Comparison of ENCODE assay signal across 8 cellular contexts in genomic region chr7:127390817-127391590, GRCh38. TPM values are rescaled to one million over a fixed set of nuclear protein-coding genes. Genes with fewer than 3 reads are reported as not detected.
A peak's percentile ranks its signal among the peaks of the same experiment; 100 is the strongest.
DNase-seq lines count a peak whose midpoint lies in the region; ATAC-seq, FAIRE-seq and TF ChIP-seq lines count a peak whose summit lies in the region.

No MANE protein-coding gene starts in this region.

- TSS peak; percentile 49 for BruUV-seq in K562 (replicated peaks; lab: Mats Ljungman, UMichigan)

- POLR2A ChIA-PET in K562 (lab: Yijun Ruan, JAX), result interaction anchor here (1.1 to 2.3 kb wide), 4 partner anchors 8 to 42 kb away, joined by 3 to 22 read pairs (median 6); no protein-coding TSS in a partner anchor

- WGBS in K562 (ENCODE audit: insufficient coverage, low coverage, missing lambda C conversion rate), result 9% methylated on average over 9 of the region's 9 CpGs
- WGBS in mesenchymal stem cell, result 49% methylated on average over 8 of the region's 9 CpGs

- H4K91ac ChIP-seq in mesenchymal stem cell (ENCODE audit: low read length), result no peak overlapping the region

- H3K27ac ChIP-seq in left ventricle myocardium inferior (replicated peaks) (peak overlapping the region; percentile 98), K562 (ENCODE audit: extremely low read depth, low read depth, low read length) (peak overlapping the region; percentile 97), mesenchymal stem cell (ENCODE audit: low read length, poor library complexity, severe bottlenecking) (no peak overlapping the region), vagina (peak overlapping the region; percentile 95)

- H2BK5ac ChIP-seq in mesenchymal stem cell (ENCODE audit: low read depth, low read length, poor library complexity, severe bottlenecking), result no peak overlapping the region

- CTCF ChIA-PET in K562 (lab: Yijun Ruan, JAX; ENCODE audit: low intra/inter-chr PET ratio), result interaction anchor here (1.0 kb wide), 1 partner anchor 44 kb away, joined by 3 read pairs; no protein-coding TSS in a partner anchor

- TF ChIP-seq RAD21 in K562 (CRISPR knock-in tag; conservative IDR thresholded peaks at IDR 0.05 in 1 of 2, IDR thresholded peaks at IDR 0.05 in 1 of 2), result no peak

- H3K27me3 ChIP-seq in left ventricle myocardium inferior (ENCODE audit: low read depth) (no peaks in the 10 kb centered on the region), K562 (ENCODE audit: control insufficient read depth in 2 of 2, insufficient read depth in 2 of 2, low read length in 2 of 2) (no peaks in the 10 kb centered on the region), mesenchymal stem cell (ENCODE audit: control insufficient read depth in 1 of 2, insufficient read depth in 1 of 2, low read length in 2 of 2) (no peaks in the 10 kb centered on the region), vagina (no peaks in the 10 kb centered on the region)

- H3K9ac ChIP-seq in K562 (ENCODE audit: insufficient read depth in 1 of 2, low read depth in 2 of 2, low read length in 2 of 2), result peak overlapping the region; percentile 97 to 99
- peak overlapping the region; percentile 98 for H3K9ac ChIP-seq in mesenchymal stem cell (ENCODE audit: low read length)

- intact Hi-C loops in left ventricle myocardium inferior (cut with micrococcal nuclease), result no loop called here
- intact Hi-C loops in left ventricle myocardium superior (cut with micrococcal nuclease), result no loop called here
- intact Hi-C loops in K562 (cut with micrococcal nuclease), result loop anchor here (2.0 kb wide), 1 partner anchor 42 kb away; no protein-coding TSS in a partner anchor
- intact Hi-C loops in vagina (cut with DNase I), result no loop called here

- H2BK15ac ChIP-seq in mesenchymal stem cell (ENCODE audit: low read depth, poor library complexity, severe bottlenecking), result no peak overlapping the region

- no peaks in the 10 kb centered on the region for H3K9me1 ChIP-seq in K562 (ENCODE audit: control insufficient read depth, insufficient read depth, low read length)

- no peak for TF ChIP-seq EP300 in K562 (IDR thresholded peaks at IDR 0.05; ENCODE audit: low read length)

- H3K14ac ChIP-seq in mesenchymal stem cell (ENCODE audit: low read length in 2 of 2), result peak overlapping the region in 1 of 2 experiments; percentile 32

- no peak overlapping the region for H2AK5ac ChIP-seq in mesenchymal stem cell (ENCODE audit: low read length, severe bottlenecking)

- H3K4me3 ChIP-seq in left ventricle myocardium inferior, result peak overlapping the region; percentile 100
- peak overlapping the region; percentile 92 for H3K4me3 ChIP-seq in K562
- H3K4me3 ChIP-seq in mesenchymal stem cell (ENCODE audit: insufficient read depth in 1 of 2, low read depth in 1 of 2, low read length in 2 of 2), result peak overlapping the region; percentile 87 to 92
- peak overlapping the region; percentile 81 to 100 for H3K4me3 ChIP-seq in vagina

- no peak overlapping the region for H2BK12ac ChIP-seq in mesenchymal stem cell (ENCODE audit: low read length in 2 of 2)

- peaks cover 72% of the 10 kb centered on the region for H3K4me1 ChIP-seq in left ventricle myocardium inferior
- peaks cover 28 to 31% of the 10 kb centered on the region in 2 experiments for H3K4me1 ChIP-seq in K562 (replicated peaks in 1 of 2; ENCODE audit: control insufficient read depth in 2 of 2, insufficient read depth in 2 of 2, low read length in 2 of 2)
- peaks cover 5% of the 10 kb centered on the region for H3K4me1 ChIP-seq in mesenchymal stem cell (ENCODE audit: control insufficient read depth, insufficient read depth, low read depth, low read length)
- peaks cover 63% of the 10 kb centered on the region for H3K4me1 ChIP-seq in vagina

- H3K9me3 ChIP-seq in left ventricle myocardium inferior (replicated peaks) (no peaks in the 10 kb centered on the region), K562 (replicated peaks; ENCODE audit: control insufficient read depth, insufficient read depth, low read depth, low read length) (no peaks in the 10 kb centered on the region), mesenchymal stem cell (ENCODE audit: control insufficient read depth, low read length) (no peaks in the 10 kb centered on the region), vagina (no peaks in the 10 kb centered on the region)

- DNase-seq in left ventricle myocardium inferior (no peak), left ventricle myocardium superior (no peak), K562 (ENCODE audit: extremely low read depth in 1 of 4, low spot score in 3 of 4) (no peak), mesenchymal stem cell (no peak), vagina (ENCODE audit: extremely low spot score in 2 of 2) (no peak), NCI-H2107 treated with DMSO at 0.1 percent for 48 hours (lab: John Stamatoyannopoulos, UW; ENCODE audit: unreplicated experiment) (no peak)
- no peak for DNase-seq in activated effector memory CD4-positive, alpha-beta T cell treated with anti-CD3 and anti-CD28 coated beads, Interleukin-2, amount 50 U/mL, for 16 hours

- peak overlapping the region; percentile 54; the same call in 1 of the 2 replicates for H2AFZ ChIP-seq in K562 (ENCODE audit: low read depth, low read length)
- H2AFZ ChIP-seq in mesenchymal stem cell (ENCODE audit: low read depth, low read length), result no peak overlapping the region

- peak overlapping the region in 1 of 2 experiments; percentile 49 for H3K4ac ChIP-seq in mesenchymal stem cell (ENCODE audit: low read depth in 1 of 2, low read length in 2 of 2)

- peaks cover 22% of the 10 kb centered on the region for H3K36me3 ChIP-seq in left ventricle myocardium inferior
- peaks cover 49% of the 10 kb centered on the region for H3K36me3 ChIP-seq in K562 (ENCODE audit: control insufficient read depth, insufficient read depth, low read length)
- peaks cover 2 to 40% of the 10 kb centered on the region in 2 experiments for H3K36me3 ChIP-seq in mesenchymal stem cell (ENCODE audit: control insufficient read depth in 1 of 2, insufficient read depth in 2 of 2, low read depth in 1 of 2, low read length in 2 of 2)
- no peaks in the 10 kb centered on the region for H3K36me3 ChIP-seq in vagina

- H3K79me2 ChIP-seq in K562 (ENCODE audit: control insufficient read depth, insufficient read depth, low read length), result peaks cover 70% of the 10 kb centered on the region

- no peak overlapping the region for H2BK120ac ChIP-seq in mesenchymal stem cell (ENCODE audit: low read depth, low read length)

- no peak overlapping the region for H3K23ac ChIP-seq in mesenchymal stem cell (ENCODE audit: low read length in 2 of 2)

- TF ChIP-seq CTCF in left ventricle myocardium inferior (IDR thresholded peaks at IDR 0.05; ENCODE audit: borderline replicate concordance), result no peak
- no peak for TF ChIP-seq CTCF in K562 (IDR thresholded peaks at IDR 0.05 in 2 of 3, conservative IDR thresholded peaks at IDR 0.05 in 1 of 3; ENCODE audit: insufficient read depth in 2 of 3, low read depth in 1 of 3, low read length in 3 of 3)
- TF ChIP-seq CTCF in vagina (IDR thresholded peaks at IDR 0.05), result no peak

- peak overlapping the region in 1 of 2 experiments; percentile 79 for H3K18ac ChIP-seq in mesenchymal stem cell (ENCODE audit: low read depth in 1 of 2, low read length in 2 of 2)

- ATAC-seq in left ventricle myocardium superior (no peak), K562 (no peak; the same call in 1 of the 3 replicates), GM18520 (IDR thresholded peaks at IDR 0.05; ENCODE audit: unreplicated experiment) (no peak)

- H3K4me2 ChIP-seq in K562 (ENCODE audit: insufficient read depth, low read length) (peak overlapping the region; percentile 97), mesenchymal stem cell (ENCODE audit: low read length, poor library complexity, severe bottlenecking) (peak overlapping the region; percentile 84)

- H3K79me1 ChIP-seq in mesenchymal stem cell (replicated peaks; ENCODE audit: low read length, poor library complexity, severe bottlenecking), result peaks cover 1% of the 10 kb centered on the region

- no peak overlapping the region for H4K8ac ChIP-seq in mesenchymal stem cell (ENCODE audit: low read length)

- TF ChIP-seq POLR2A in K562 (conservative IDR thresholded peaks at IDR 0.05) (no peak), vagina (IDR thresholded peaks at IDR 0.05) (no peak)

- in situ Hi-C loops in K562 (cut with MboI), result no loop called here

- FAIRE-seq in K562 (lab: Jason Lieb, UNC), result no peak

- H4K20me1 ChIP-seq in K562 (replicated peaks; ENCODE audit: control insufficient read depth, insufficient read depth, low read length), result peaks cover 4% of the 10 kb centered on the region; the same call in 1 of the 2 replicates

TF ChIP-seq in K562, 482 proteins besides CTCF, POLR2A, EP300 and RAD21 (continues in another document):
- no peak for TF ChIP-seq ZNF217 (CRISPR knock-in tag; IDR thresholded peaks at IDR 0.05)

RNA-seq across cellular contexts. Expression of gene ZNF800, which starts 1.5 kb away (rescaled TPM):
- 17.3 TPM for total RNA-seq in left ventricle myocardium inferior
- 20.8 TPM for total RNA-seq in left ventricle myocardium superior
- 28.7 and 131 TPM in 2 replicates for total RNA-seq in K562 (2011; cell fraction: chromatin; rRNA removed; ENCODE audit: low replicate concordance)
- 19.2 and 29.9 TPM in 2 replicates for total RNA-seq in K562 (2011; cell fraction: nucleolus; rRNA removed)
- 38.3 and 60.6 TPM in 2 replicates for total RNA-seq in K562 (2011; cell fraction: nucleoplasm; rRNA removed)
- total RNA-seq in K562 (2014; rRNA removed), result 21.0 and 25.2 TPM in 2 replicates
- total RNA-seq in K562 (2014; rRNA removed; fragmentation: Illumina TruSeq; extraction: Trizol), result 46.1 and 51.1 TPM in 2 replicates
- total RNA-seq in K562 (2015; rRNA removed; fragmentation: Illumina TruSeq; extraction: Trizol), result 54.0 and 58.3 TPM in 2 replicates
- 48.5 and 50.2 TPM in 2 replicates for total RNA-seq in K562 (2021)
- polyA plus RNA-seq in K562 (2011; rRNA removed), result 23.8 and 33.4 TPM in 2 replicates
- 12.3 and 14.2 TPM in 2 replicates for polyA plus RNA-seq in K562 (2011; cell fraction: cytosol; rRNA removed)
- polyA plus RNA-seq in K562 (2011; cell fraction: nucleus; rRNA removed), result 53.9 and 61.4 TPM in 2 replicates
- polyA plus RNA-seq in K562 (2012), result 19.6 and 27.8 TPM in 2 replicates
- 29.0 and 46.7 TPM in 2 replicates for polyA plus RNA-seq in K562 (2014; fragmentation: Illumina TruSeq; extraction: Trizol)
- 1 to 10 TPM; 7.5 to 9.3 TPM for polyA plus RNA-seq in K562 (2014; fragmentation: Nextera tagmentation; extraction: Ambion mirVana)
- 18.9 and 19.3 TPM in 2 replicates for polyA plus RNA-seq in K562 (2014; rRNA removed)
- 61.9 and 63.0 TPM in 2 replicates for polyA minus RNA-seq in K562 (2011; rRNA and poly(A)+ RNA removed)
- polyA minus RNA-seq in K562 (2011; cell fraction: cytosol; rRNA and poly(A)+ RNA removed), result 22.8 and 31.1 TPM in 2 replicates
- 83.5 and 119 TPM in 2 replicates for polyA minus RNA-seq in K562 (2011; cell fraction: nucleus; rRNA and poly(A)+ RNA removed)
- polyA plus RNA-seq in mesenchymal stem cell (2013, experiment 1 of 2), result 23.8 TPM
- polyA plus RNA-seq in mesenchymal stem cell (2013, experiment 2 of 2), result 21.7 TPM
- total RNA-seq in vagina, result 31.9 TPM
